In genomic region chr13:101624981-101625380, GRCh38 we compare ENCODE assay signal across 9 cellular contexts.
DNase-seq lines count a peak whose midpoint lies in the region; ATAC-seq and TF ChIP-seq lines count a peak whose summit lies in the region.
"Had no signal": no experiment of that assay in that cellular context is flagged by ENCODE, and none has a peak within 500 bp of the region (broad histone marks: within the 10 kb centered on the region; RNA-seq: fewer than 3 reads in every experiment).

No MANE protein-coding gene starts in this region.

- intact Hi-C loops in CD4-positive, alpha-beta T cell (cut with DNase I, micrococcal nuclease) = no loop called here

- H3K36me3 ChIP-seq in hepatocyte (replicated peaks; ENCODE audit: insufficient read depth, low read depth) = no peaks in the 10 kb centered on the region

- no peaks in the 10 kb centered on the region for H3K36me3 Mint-ChIP-seq in CD4-positive, alpha-beta T cell (ENCODE audit: low read depth)
- no peaks in the 10 kb centered on the region for H3K36me3 Mint-ChIP-seq in naive B cell

- peak overlapping the region; percentile 25 for H3K4me3 Mint-ChIP-seq in CD4-positive, alpha-beta T cell
- peak overlapping the region in 7 of 8 donors; percentile 60 to 89 (median 79) for H3K4me3 Mint-ChIP-seq in naive B cell

- no peaks in the 10 kb centered on the region for H3K9me2 ChIP-seq in hepatocyte (replicated peaks; ENCODE audit: insufficient read depth)

- no peaks in the 10 kb centered on the region for H4K20me1 ChIP-seq in hepatocyte (ENCODE audit: insufficient read depth, poor library complexity, severe bottlenecking)

- WGBS in hepatocyte (ENCODE audit: low lambda C conversion rate, missing lambda C conversion rate) = 75% methylated on average over 3 of the region's 3 CpGs

- peaks cover 43% of the 10 kb centered on the region for H3K4me1 Mint-ChIP-seq in CD4-positive, alpha-beta T cell (ENCODE audit: low read depth)
- peaks cover 24 to 50% (median 34%) of the 10 kb centered on the region in 3 donors for H3K4me1 Mint-ChIP-seq in naive B cell

- ATAC-seq in CD4-positive, alpha-beta T cell (ENCODE audit: poor library complexity) = no peak
- ATAC-seq in GM18858 (IDR thresholded peaks at IDR 0.05; ENCODE audit: unreplicated experiment) (peak; percentile 11), naive B cell (ENCODE audit: low read depth in 2 of 2) (no peak)

- no peak overlapping the region for H3K4me3 ChIP-seq in hepatocyte
- H3K4me3 ChIP-seq: lung had no signal

- no peak for DNase-seq in CD4-positive, alpha-beta T cell
- DNase-seq in NCI-H748 (lab: John Stamatoyannopoulos, UW; ENCODE audit: unreplicated experiment) (peak; percentile 75), naive B cell (no peak), cortex of kidney (lab: John Stamatoyannopoulos, UW) (no peak), hepatocyte (ENCODE audit: low spot score) (no peak), NCI-H446 (lab: John Stamatoyannopoulos, UW) (no peak)
- DNase-seq: glutamatergic neuron had no signal

- no peak for TF ChIP-seq CTCF in CD4-positive, alpha-beta T cell (IDR thresholded peaks at IDR 0.05)
- TF ChIP-seq CTCF in hepatocyte (IDR thresholded peaks at IDR 0.05; ENCODE audit: poor library complexity) = no peak

- no peaks in the 10 kb centered on the region for H3K27me3 Mint-ChIP-seq in CD4-positive, alpha-beta T cell
- no peaks in the 10 kb centered on the region for H3K27me3 Mint-ChIP-seq in naive B cell

- H3K79me2 ChIP-seq in hepatocyte = no peaks in the 10 kb centered on the region

- no peaks in the 10 kb centered on the region for H3K9me3 ChIP-seq in CD4-positive, alpha-beta T cell (ENCODE audit: control insufficient read depth, low read length)
- no peaks in the 10 kb centered on the region for H3K9me3 ChIP-seq in hepatocyte (ENCODE audit: low read depth)

- H3K27ac Mint-ChIP-seq in CD4-positive, alpha-beta T cell = peak overlapping the region; percentile 75
- peak overlapping the region in 5 of 6 donors; percentile 73 to 92 (median 89) for H3K27ac Mint-ChIP-seq in naive B cell

- H2AFZ ChIP-seq in hepatocyte = no peak overlapping the region

- H3K9me3 Mint-ChIP-seq in CD4-positive, alpha-beta T cell = no peaks in the 10 kb centered on the region
- H3K9me3 Mint-ChIP-seq in naive B cell = no peaks in the 10 kb centered on the region

- H3K27ac ChIP-seq in CD4-positive, alpha-beta T cell (ENCODE audit: low read depth, low read length) = no peak overlapping the region
- H3K27ac ChIP-seq in hepatocyte = no peak overlapping the region

- no peaks in the 10 kb centered on the region for H3K27me3 ChIP-seq in CD4-positive, alpha-beta T cell (ENCODE audit: control insufficient read depth, insufficient read depth, low read length)
- H3K27me3 ChIP-seq in hepatocyte = no peaks in the 10 kb centered on the region

- CTCF ChIA-PET in CD4-positive, alpha-beta T cell (lab: Charles Lee) = no interaction called here

- H3K4me2 ChIP-seq in hepatocyte = no peak overlapping the region

- H3K4me1 ChIP-seq in hepatocyte (ENCODE audit: insufficient read depth) = peaks cover 6% of the 10 kb centered on the region

- POLR2A ChIA-PET in CD4-positive, alpha-beta T cell (lab: Charles Lee) = no interaction called here
